Comparison of ENCODE assay signal across 20 cellular contexts in the genomic region with DNA sequence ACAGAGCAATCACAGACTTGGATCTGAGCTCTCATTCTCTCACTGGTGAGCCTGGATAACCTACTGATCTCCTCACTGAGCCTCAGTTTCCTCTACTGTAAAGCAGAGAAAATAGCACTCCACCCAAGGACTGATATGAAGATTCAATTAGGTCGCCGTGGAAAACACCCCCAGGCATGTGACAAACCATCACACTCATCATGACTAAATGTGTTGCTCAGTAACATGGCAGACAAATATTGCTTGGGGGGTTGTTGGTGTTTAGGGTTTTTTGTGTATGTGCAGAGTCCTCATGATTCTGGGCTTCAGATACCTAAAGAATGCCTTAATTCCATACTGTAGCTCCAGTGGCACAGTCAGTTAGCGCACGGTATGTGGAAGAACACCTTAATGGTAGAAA.
"Had no signal": no experiment of that assay in that cellular context is flagged by ENCODE, and none has a peak within 500 bp of the region (broad histone marks: within the 10 kb centered on the region; RNA-seq: fewer than 3 reads in every experiment).

No MANE protein-coding gene starts in this region.

- H3K36me3 ChIP-seq: brain microvascular endothelial cell, colonic mucosa, esophagus squamous epithelium, thyroid gland had no signal

- ATAC-seq: activated CD8-positive, alpha-beta T cell treated with anti-CD3 and anti-CD28 coated beads, Interleukin-2, amount 10 ng/mL, durations not matched to agents 7 days and 5 days; effector memory CD8-positive, alpha-beta T cell; right cardiac atrium had no signal

- H3K27me3 Mint-ChIP-seq: activated naive CD4-positive, alpha-beta T cell treated with anti-CD3 and anti-CD28 coated beads, Interleukin-2, amount 50 U/mL, for 24 hours; central memory CD8-positive, alpha-beta T cell; effector memory CD8-positive, alpha-beta T cell; stimulated activated naive CD8-positive, alpha-beta T cell treated with anti-CD3 and anti-CD28 coated beads, Interleukin-15, Interleukin-2, amounts not matched to agents 100 ng/mL and 50 ng/mL, for 24 hours had no signal

- DNase-seq: activated CD4-positive, alpha-beta T cell treated with anti-CD3 and anti-CD28 coated beads for 1 hour; activated CD4-positive, alpha-beta T cell treated with anti-CD3 and anti-CD28 coated beads, Interleukin-2, amount 50 U/mL, for 1 hour; activated CD8-positive, alpha-beta T cell treated with anti-CD3 and anti-CD28 coated beads, Interleukin-2, amount 10 ng/mL, durations not matched to agents 7 days and 5 days; activated gamma-delta T cell treated with Interleukin-2 at 50 U/mL for 16 hours; aorta; brain microvascular endothelial cell; colonic mucosa; dorsolateral prefrontal cortex; effector memory CD8-positive, alpha-beta T cell; esophagus squamous epithelium; mesenchymal stem cell; nucleus accumbens; right cardiac atrium; substantia nigra; T-helper 1 cell; thyroid gland had no signal

- H3K27ac ChIP-seq: brain microvascular endothelial cell, colonic mucosa, dorsolateral prefrontal cortex, esophagus squamous epithelium, parathyroid adenoma, thyroid gland had no signal

- H3K4me1 Mint-ChIP-seq: activated naive CD4-positive, alpha-beta T cell treated with anti-CD3 and anti-CD28 coated beads, Interleukin-2, amount 50 U/mL, for 24 hours; central memory CD8-positive, alpha-beta T cell had no signal

- H3K4me3 ChIP-seq: colonic mucosa, dorsolateral prefrontal cortex, esophagus squamous epithelium, thyroid gland had no signal

- H3K9me3 Mint-ChIP-seq: activated naive CD4-positive, alpha-beta T cell treated with anti-CD3 and anti-CD28 coated beads, Interleukin-2, amount 50 U/mL, for 24 hours; central memory CD8-positive, alpha-beta T cell; effector memory CD8-positive, alpha-beta T cell; stimulated activated naive CD8-positive, alpha-beta T cell treated with anti-CD3 and anti-CD28 coated beads, Interleukin-15, Interleukin-2, amounts not matched to agents 100 ng/mL and 50 ng/mL, for 24 hours had no signal

- H3K9me3 ChIP-seq: colonic mucosa, esophagus squamous epithelium, thyroid gland had no signal

- H3K27ac Mint-ChIP-seq: activated CD8-positive, alpha-beta T cell treated with anti-CD3 and anti-CD28 coated beads, Interleukin-2, amount 10 ng/mL, durations not matched to agents 7 days and 5 days; activated naive CD4-positive, alpha-beta T cell treated with anti-CD3 and anti-CD28 coated beads, Interleukin-2, amount 50 U/mL, for 24 hours; effector memory CD8-positive, alpha-beta T cell; stimulated activated naive CD8-positive, alpha-beta T cell treated with anti-CD3 and anti-CD28 coated beads, Interleukin-15, Interleukin-2, amounts not matched to agents 100 ng/mL and 50 ng/mL, for 24 hours had no signal

- H3K9ac ChIP-seq: parathyroid adenoma had no signal

- H3K27me3 ChIP-seq: brain microvascular endothelial cell, colonic mucosa, dorsolateral prefrontal cortex, esophagus squamous epithelium, thyroid gland had no signal

- H3K4me1 ChIP-seq: colonic mucosa, thyroid gland had no signal

- H3K4me3 Mint-ChIP-seq: activated CD8-positive, alpha-beta T cell treated with anti-CD3 and anti-CD28 coated beads, Interleukin-2, amount 10 ng/mL, durations not matched to agents 7 days and 5 days; activated naive CD4-positive, alpha-beta T cell treated with anti-CD3 and anti-CD28 coated beads, Interleukin-2, amount 50 U/mL, for 24 hours; central memory CD8-positive, alpha-beta T cell; effector memory CD8-positive, alpha-beta T cell; stimulated activated naive CD8-positive, alpha-beta T cell treated with anti-CD3 and anti-CD28 coated beads, Interleukin-15, Interleukin-2, amounts not matched to agents 100 ng/mL and 50 ng/mL, for 24 hours had no signal

- H2AFZ ChIP-seq: parathyroid adenoma had no signal
